ENCODE assay signal across 12 cellular contexts in genomic region chr16:31134625-31135534, GRCh38. TPM values are rescaled to one million over a fixed set of nuclear protein-coding genes. Genes with fewer than 3 reads are reported as not detected.
DNase-seq lines count a peak whose midpoint lies in the region; ATAC-seq, FAIRE-seq and TF ChIP-seq lines count a peak whose summit lies in the region.
"Had no signal": no experiment of that assay in that cellular context is flagged by ENCODE, and none has a peak within 500 bp of the region (broad histone marks: within the 10 kb centered on the region; RNA-seq: fewer than 3 reads in every experiment).

No MANE protein-coding gene starts in this region.

- peak overlapping the region; percentile 77 for H3K4me2 ChIP-seq in HepG2 (ENCODE audit: low read depth, low read length)

- peaks cover 48% of the 10 kb centered on the region for H3K4me1 ChIP-seq in HepG2 (ENCODE audit: insufficient read depth, low read length)
- H3K4me1 ChIP-seq in effector memory CD4-positive, alpha-beta T cell (ENCODE audit: control insufficient read depth, insufficient read depth, low read length, poor library complexity, severe bottlenecking) = no peaks in the 10 kb centered on the region
- H3K4me1 ChIP-seq: SJCRH30 had no signal

- peak; percentile 63 for DNase-seq in WERI-Rb-1
- no peak for DNase-seq in HepG2 (ENCODE audit: low spot score)
- no peak for DNase-seq in effector memory CD4-positive, alpha-beta T cell
- DNase-seq in epidermal melanocyte (ENCODE audit: insufficient read length, low spot score) = no peak
- DNase-seq: activated T-cell treated with anti-CD3 and anti-CD28 coated beads, Interleukin-2, amount 50 U/mL, for 24 hours; effector CD4-positive, alpha-beta T cell; posterior cingulate gyrus had no signal

- no peaks in the 10 kb centered on the region for H3K9me3 ChIP-seq in WERI-Rb-1 (ENCODE audit: severe bottlenecking)
- H3K9me3 ChIP-seq in HepG2 (ENCODE audit: low read length) = no peaks in the 10 kb centered on the region
- no peaks in the 10 kb centered on the region for H3K9me3 ChIP-seq in effector memory CD4-positive, alpha-beta T cell (ENCODE audit: control insufficient read depth, low read length)
- H3K9me3 ChIP-seq: SJCRH30 had no signal

- 31% methylated on average over 13 of the region's 18 CpGs for WGBS in HepG2 (ENCODE audit: low lambda C conversion rate)

- H3K4me3 ChIP-seq in WERI-Rb-1 (ENCODE audit: low read depth, low read length) (peak overlapping the region; percentile 55), HepG2 (replicated peaks in 1 of 3; ENCODE audit: insufficient read depth in 1 of 3, low read depth in 2 of 3, low read length in 3 of 3) (peak overlapping the region; percentile 35 to 69 (median 40))
- H3K4me3 ChIP-seq in effector memory CD4-positive, alpha-beta T cell (ENCODE audit: insufficient read depth, low read depth, low read length, poor library complexity, severe bottlenecking) = no peak overlapping the region
- H3K4me3 ChIP-seq: SJCRH30 had no signal

- TSS peak; percentile 43 for BruUV-seq in HepG2 (replicated peaks; lab: Mats Ljungman, UMichigan)

- no peak overlapping the region for H2AFZ ChIP-seq in HepG2 (ENCODE audit: low read length)

- no peaks in the 10 kb centered on the region for H4K20me1 ChIP-seq in HepG2 (ENCODE audit: insufficient read depth, low read length)

- TF ChIP-seq EP300 in Ishikawa (IDR thresholded peaks at IDR 0.05; ENCODE audit: borderline replicate concordance) (0 out of 2 replicates have a peak, but pooled peaks have one; percentile 25), HepG2 (IDR thresholded peaks at IDR 0.05; ENCODE audit: low read depth in 2 of 2, low read length in 2 of 2) (no peak), HepG2 (CRISPR knock-in tag; IDR thresholded peaks at IDR 0.05; ENCODE audit: borderline replicate concordance) (no peak)

- POLR2A ChIA-PET in HepG2 (lab: Yijun Ruan, JAX) = interaction anchor here (1.0 to 11.4 kb wide), 7 partner anchors 14 to 378 kb away, joined by 3 to 275 read pairs (median 3); partner anchors contain the start of genes HSD3B7, KAT8 and ZNF668

- TF ChIP-seq CTCF in 22Rv1 (IDR thresholded peaks at IDR 0.05) (no peak), WERI-Rb-1 (IDR thresholded peaks at IDR 0.05; ENCODE audit: low read depth, low read length) (no peak), HepG2 (CRISPR knock-in tag; IDR thresholded peaks at IDR 0.05) (no peak)

- H3K36me3 ChIP-seq in WERI-Rb-1 (peaks cover 26% of the 10 kb centered on the region), HepG2 (replicated peaks in 1 of 2; ENCODE audit: control insufficient read depth in 1 of 2, insufficient read depth in 2 of 2, low read length in 2 of 2) (peaks cover 4 to 6% of the 10 kb centered on the region in 2 experiments; a peak in 4 of 5 replicates)
- peaks cover 25% of the 10 kb centered on the region for H3K36me3 ChIP-seq in effector memory CD4-positive, alpha-beta T cell (ENCODE audit: control insufficient read depth, insufficient read depth, low read length)
- H3K36me3 ChIP-seq: SJCRH30 had no signal

- H3K27me3 ChIP-seq in WERI-Rb-1 (ENCODE audit: insufficient read depth, low read depth, severe bottlenecking) = no peaks in the 10 kb centered on the region
- peaks cover 2 to 3% of the 10 kb centered on the region in 2 experiments; a peak in 2 of 5 replicates for H3K27me3 ChIP-seq in HepG2 (ENCODE audit: control insufficient read depth in 1 of 2, insufficient read depth in 2 of 2, low read length in 2 of 2)
- H3K27me3 ChIP-seq in effector memory CD4-positive, alpha-beta T cell (replicated peaks; ENCODE audit: control insufficient read depth, insufficient read depth, low read length, poor library complexity, severe bottlenecking) = no peaks in the 10 kb centered on the region
- H3K27me3 ChIP-seq: SJCRH30 had no signal

- TF ChIP-seq RAD21 in Ishikawa (IDR thresholded peaks at IDR 0.05; ENCODE audit: low read depth) (no peak), HepG2 (CRISPR knock-in tag; IDR thresholded peaks at IDR 0.05) (no peak)

- peak overlapping the region; percentile 42 for H3K27ac ChIP-seq in 22Rv1
- peak overlapping the region; percentile 56 for H3K27ac ChIP-seq in WERI-Rb-1
- H3K27ac ChIP-seq in HepG2 (ENCODE audit: extremely low read length, insufficient read depth, low read length) = no peak overlapping the region
- no peak overlapping the region for H3K27ac ChIP-seq in effector memory CD4-positive, alpha-beta T cell (ENCODE audit: insufficient read depth, low read length, poor library complexity, severe bottlenecking)
- H3K27ac ChIP-seq: SJCRH30 had no signal

- in situ Hi-C loops in HepG2 (cut with HindIII; ENCODE audit: extremely low pct_ligation_motif_present, low pct_unique_long_range_greater_than_20kb) = no loop called here

- ATAC-seq in HepG2 (peak; percentile 37), HG02759 (IDR thresholded peaks at IDR 0.05; ENCODE audit: unreplicated experiment) (no peak), HG03457 (IDR thresholded peaks at IDR 0.05; ENCODE audit: unreplicated experiment) (no peak)

- TF ChIP-seq POLR2A in HepG2 (IDR thresholded peaks at IDR 0.05; ENCODE audit: insufficient read depth in 1 of 2, low read depth in 2 of 2, low read length in 2 of 2) = no peak

- FAIRE-seq in HepG2 (lab: Jason Lieb, UNC) = peak; percentile 60

- intact Hi-C loops in HepG2 (cut with micrococcal nuclease; ENCODE audit: unreplicated experiment) = no loop called here

- peak overlapping the region; percentile 25 for H3K9ac ChIP-seq in HepG2 (ENCODE audit: insufficient read depth, low read depth, low read length)

- H3K79me2 ChIP-seq in HepG2 (ENCODE audit: insufficient read depth, low read length) = no peaks in the 10 kb centered on the region

- CTCF ChIA-PET in HepG2 (lab: Yijun Ruan, JAX; ENCODE audit: low intra/inter-chr PET ratio, low total read pairs) = no interaction called here

RNA-seq across cellular contexts. Expression of gene PRSS8, which starts 0.6 kb away (rescaled TPM):
- total RNA-seq in HepG2 (2016; rRNA removed; fragmentation: Illumina TruSeq; extraction: Trizol) = 1.2 and 2.6 TPM in 2 replicates
- total RNA-seq in HepG2 (2016; cell fraction: cytosol; rRNA removed; fragmentation: Illumina TruSeq; extraction: Trizol; ENCODE audit: low read depth) = 0.18 and 0.20 TPM in 2 replicates
- 1.4 and 2.9 TPM in 2 replicates for total RNA-seq in HepG2 (2016; cell fraction: insoluble cytoplasmic fraction; rRNA removed; fragmentation: Illumina TruSeq; extraction: Trizol)
- 0.65 and 0.99 TPM in 2 replicates for total RNA-seq in HepG2 (2016; cell fraction: membrane; rRNA removed; fragmentation: Illumina TruSeq; extraction: Trizol)
- total RNA-seq in HepG2 (2016; cell fraction: nucleus; rRNA removed; fragmentation: Illumina TruSeq; extraction: Trizol) = 3.0 and 3.8 TPM in 2 replicates
- polyA plus RNA-seq in HepG2 (2011; rRNA removed) = 7.2 and 20.0 TPM in 2 replicates
- polyA plus RNA-seq in HepG2 (2011; cell fraction: cytosol; rRNA removed) = 11.2 and 11.7 TPM in 2 replicates
- polyA plus RNA-seq in HepG2 (2011; cell fraction: nucleus; rRNA removed) = 8.1 and 15.7 TPM in 2 replicates
- polyA plus RNA-seq in HepG2 (2012) = 12.5 and 34.4 TPM in 2 replicates
- 0.41 and 0.50 TPM in 2 replicates for polyA plus RNA-seq in HepG2 (2016; cell fraction: cytosol; fragmentation: Illumina TruSeq; extraction: Trizol; ENCODE audit: low read depth)
- polyA plus RNA-seq in HepG2 (2016; cell fraction: insoluble cytoplasmic fraction; fragmentation: Illumina TruSeq; extraction: Trizol; ENCODE audit: low read depth) = 1.6 and 1.8 TPM in 2 replicates
- polyA plus RNA-seq in HepG2 (2016; cell fraction: membrane; fragmentation: Illumina TruSeq; extraction: Trizol; ENCODE audit: low read depth) = 0.51 and 0.63 TPM in 2 replicates
- 6.6 and 8.0 TPM in 2 replicates for polyA plus RNA-seq in HepG2 (2016; cell fraction: nucleus; fragmentation: Illumina TruSeq; extraction: Trizol; ENCODE audit: insufficient read depth, low read depth)
- 0.58 and 12.5 TPM in 2 replicates for polyA minus RNA-seq in HepG2 (2011; rRNA and poly(A)+ RNA removed; ENCODE audit: low replicate concordance)
- polyA minus RNA-seq in HepG2 (2011; cell fraction: cytosol; rRNA and poly(A)+ RNA removed) = 5.5 and 9.5 TPM in 2 replicates
- 0.77 and 2.7 TPM in 2 replicates for polyA minus RNA-seq in HepG2 (2011; cell fraction: nucleus; rRNA and poly(A)+ RNA removed)
- total RNA-seq: SJCRH30 had no signal

RNA-seq across cellular contexts. Expression of gene PRSS36, which starts 15.0 kb away (rescaled TPM):
- total RNA-seq in HepG2 (2016; rRNA removed; fragmentation: Illumina TruSeq; extraction: Trizol) = 1.1 and 1.5 TPM in 2 replicates
- 2.5 and 3.6 TPM in 2 replicates for total RNA-seq in HepG2 (2016; cell fraction: cytosol; rRNA removed; fragmentation: Illumina TruSeq; extraction: Trizol; ENCODE audit: low read depth)
- 0.79 and 2.2 TPM in 2 replicates for total RNA-seq in HepG2 (2016; cell fraction: insoluble cytoplasmic fraction; rRNA removed; fragmentation: Illumina TruSeq; extraction: Trizol)
- total RNA-seq in HepG2 (2016; cell fraction: membrane; rRNA removed; fragmentation: Illumina TruSeq; extraction: Trizol) = 3.2 and 4.8 TPM in 2 replicates
- total RNA-seq in HepG2 (2016; cell fraction: nucleus; rRNA removed; fragmentation: Illumina TruSeq; extraction: Trizol) = 1.1 and 1.8 TPM in 2 replicates
- 2.1 and 2.7 TPM in 2 replicates for polyA plus RNA-seq in HepG2 (2011; rRNA removed)
- 0.95 and 2.1 TPM in 2 replicates for polyA plus RNA-seq in HepG2 (2011; cell fraction: cytosol; rRNA removed)
- 1.9 and 2.8 TPM in 2 replicates for polyA plus RNA-seq in HepG2 (2011; cell fraction: nucleus; rRNA removed)
- polyA plus RNA-seq in HepG2 (2012) = 0.71 and 1.5 TPM in 2 replicates
- 2.1 and 2.2 TPM in 2 replicates for polyA plus RNA-seq in HepG2 (2016; cell fraction: cytosol; fragmentation: Illumina TruSeq; extraction: Trizol; ENCODE audit: low read depth)
- polyA plus RNA-seq in HepG2 (2016; cell fraction: insoluble cytoplasmic fraction; fragmentation: Illumina TruSeq; extraction: Trizol; ENCODE audit: low read depth) = 2.1 and 2.5 TPM in 2 replicates
- 0.93 and 4.0 TPM in 2 replicates for polyA plus RNA-seq in HepG2 (2016; cell fraction: membrane; fragmentation: Illumina TruSeq; extraction: Trizol; ENCODE audit: low read depth)
- polyA plus RNA-seq in HepG2 (2016; cell fraction: nucleus; fragmentation: Illumina TruSeq; extraction: Trizol; ENCODE audit: insufficient read depth, low read depth) = 1.3 and 3.1 TPM in 2 replicates
- 0.76 and 9.9 TPM in 2 replicates for polyA minus RNA-seq in HepG2 (2011; rRNA and poly(A)+ RNA removed; ENCODE audit: low replicate concordance)
- 0.20 and 0.44 TPM in 2 replicates for polyA minus RNA-seq in HepG2 (2011; cell fraction: cytosol; rRNA and poly(A)+ RNA removed)
- polyA minus RNA-seq in HepG2 (2011; cell fraction: nucleus; rRNA and poly(A)+ RNA removed) = 1.3 TPM in 1 of 2 replicates, not detected in the other

RNA-seq across cellular contexts. Expression of gene KAT8, which starts 17.4 kb away (rescaled TPM):
- total RNA-seq in HepG2 (2016; rRNA removed; fragmentation: Illumina TruSeq; extraction: Trizol) = 69.5 and 79.0 TPM in 2 replicates
- total RNA-seq in HepG2 (2016; cell fraction: cytosol; rRNA removed; fragmentation: Illumina TruSeq; extraction: Trizol; ENCODE audit: low read depth) = 35.7 and 36.8 TPM in 2 replicates
- 66.0 and 82.2 TPM in 2 replicates for total RNA-seq in HepG2 (2016; cell fraction: insoluble cytoplasmic fraction; rRNA removed; fragmentation: Illumina TruSeq; extraction: Trizol)
- total RNA-seq in HepG2 (2016; cell fraction: membrane; rRNA removed; fragmentation: Illumina TruSeq; extraction: Trizol) = 28.5 and 33.0 TPM in 2 replicates
- 42.9 and 51.1 TPM in 2 replicates for total RNA-seq in HepG2 (2016; cell fraction: nucleus; rRNA removed; fragmentation: Illumina TruSeq; extraction: Trizol)
- polyA plus RNA-seq in HepG2 (2011; rRNA removed) = 84.2 and 85.3 TPM in 2 replicates
- polyA plus RNA-seq in HepG2 (2011; cell fraction: cytosol; rRNA removed) = 59.8 and 72.8 TPM in 2 replicates
- 112 and 113 TPM in 2 replicates for polyA plus RNA-seq in HepG2 (2011; cell fraction: nucleus; rRNA removed)
- polyA plus RNA-seq in HepG2 (2012) = 49.1 and 52.0 TPM in 2 replicates
- 5.9 and 6.1 TPM in 2 replicates for polyA plus RNA-seq in HepG2 (2016; cell fraction: cytosol; fragmentation: Illumina TruSeq; extraction: Trizol; ENCODE audit: low read depth)
- polyA plus RNA-seq in HepG2 (2016; cell fraction: insoluble cytoplasmic fraction; fragmentation: Illumina TruSeq; extraction: Trizol; ENCODE audit: low read depth) = 58.7 and 63.1 TPM in 2 replicates
- polyA plus RNA-seq in HepG2 (2016; cell fraction: membrane; fragmentation: Illumina TruSeq; extraction: Trizol; ENCODE audit: low read depth) = 13.2 and 14.8 TPM in 2 replicates
- 86.8 and 87.6 TPM in 2 replicates for polyA plus RNA-seq in HepG2 (2016; cell fraction: nucleus; fragmentation: Illumina TruSeq; extraction: Trizol; ENCODE audit: insufficient read depth, low read depth)
- polyA minus RNA-seq in HepG2 (2011; rRNA and poly(A)+ RNA removed; ENCODE audit: low replicate concordance) = 37.8 and 50.2 TPM in 2 replicates
- 25.3 and 26.2 TPM in 2 replicates for polyA minus RNA-seq in HepG2 (2011; cell fraction: cytosol; rRNA and poly(A)+ RNA removed)
- 37.3 and 44.0 TPM in 2 replicates for polyA minus RNA-seq in HepG2 (2011; cell fraction: nucleus; rRNA and poly(A)+ RNA removed)

RNA-seq across cellular contexts. Expression of gene BCKDK, which starts 26.7 kb away (rescaled TPM):
- 24.9 and 25.2 TPM in 2 replicates for total RNA-seq in HepG2 (2016; rRNA removed; fragmentation: Illumina TruSeq; extraction: Trizol)
- 25.2 and 38.0 TPM in 2 replicates for total RNA-seq in HepG2 (2016; cell fraction: cytosol; rRNA removed; fragmentation: Illumina TruSeq; extraction: Trizol; ENCODE audit: low read depth)
- total RNA-seq in HepG2 (2016; cell fraction: insoluble cytoplasmic fraction; rRNA removed; fragmentation: Illumina TruSeq; extraction: Trizol) = 21.6 and 21.9 TPM in 2 replicates
- 42.8 and 61.6 TPM in 2 replicates for total RNA-seq in HepG2 (2016; cell fraction: membrane; rRNA removed; fragmentation: Illumina TruSeq; extraction: Trizol)
- 12.9 and 14.9 TPM in 2 replicates for total RNA-seq in HepG2 (2016; cell fraction: nucleus; rRNA removed; fragmentation: Illumina TruSeq; extraction: Trizol)
- polyA plus RNA-seq in HepG2 (2011; rRNA removed) = 42.6 and 54.2 TPM in 2 replicates
- polyA plus RNA-seq in HepG2 (2011; cell fraction: cytosol; rRNA removed) = 29.2 and 38.9 TPM in 2 replicates
- polyA plus RNA-seq in HepG2 (2011; cell fraction: nucleus; rRNA removed) = 119 and 127 TPM in 2 replicates
- polyA plus RNA-seq in HepG2 (2012) = 36.4 and 39.6 TPM in 2 replicates
- 61.2 and 88.9 TPM in 2 replicates for polyA plus RNA-seq in HepG2 (2016; cell fraction: cytosol; fragmentation: Illumina TruSeq; extraction: Trizol; ENCODE audit: low read depth)
- 38.3 and 44.6 TPM in 2 replicates for polyA plus RNA-seq in HepG2 (2016; cell fraction: insoluble cytoplasmic fraction; fragmentation: Illumina TruSeq; extraction: Trizol; ENCODE audit: low read depth)
- polyA plus RNA-seq in HepG2 (2016; cell fraction: membrane; fragmentation: Illumina TruSeq; extraction: Trizol; ENCODE audit: low read depth) = 82.3 and 100 TPM in 2 replicates
- polyA plus RNA-seq in HepG2 (2016; cell fraction: nucleus; fragmentation: Illumina TruSeq; extraction: Trizol; ENCODE audit: insufficient read depth, low read depth) = 34.1 and 38.8 TPM in 2 replicates
- 34.7 and 50.5 TPM in 2 replicates for polyA minus RNA-seq in HepG2 (2011; rRNA and poly(A)+ RNA removed; ENCODE audit: low replicate concordance)
- polyA minus RNA-seq in HepG2 (2011; cell fraction: cytosol; rRNA and poly(A)+ RNA removed) = 23.9 and 34.2 TPM in 2 replicates
- 25.6 and 37.4 TPM in 2 replicates for polyA minus RNA-seq in HepG2 (2011; cell fraction: nucleus; rRNA and poly(A)+ RNA removed)

RNA-seq across cellular contexts. Expression of gene VKORC1, which starts 40.3 kb away (rescaled TPM):
- 92.1 and 141 TPM in 2 replicates for total RNA-seq in HepG2 (2016; rRNA removed; fragmentation: Illumina TruSeq; extraction: Trizol)
- total RNA-seq in HepG2 (2016; cell fraction: cytosol; rRNA removed; fragmentation: Illumina TruSeq; extraction: Trizol; ENCODE audit: low read depth) = 108 and 123 TPM in 2 replicates
- total RNA-seq in HepG2 (2016; cell fraction: insoluble cytoplasmic fraction; rRNA removed; fragmentation: Illumina TruSeq; extraction: Trizol) = 100 and 140 TPM in 2 replicates
- 83.8 and 103 TPM in 2 replicates for total RNA-seq in HepG2 (2016; cell fraction: membrane; rRNA removed; fragmentation: Illumina TruSeq; extraction: Trizol)
- 94.6 and 113 TPM in 2 replicates for total RNA-seq in HepG2 (2016; cell fraction: nucleus; rRNA removed; fragmentation: Illumina TruSeq; extraction: Trizol)
- polyA plus RNA-seq in HepG2 (2011; rRNA removed) = 613 and 615 TPM in 2 replicates
- polyA plus RNA-seq in HepG2 (2011; cell fraction: cytosol; rRNA removed) = 980 and 1,226 TPM in 2 replicates
- polyA plus RNA-seq in HepG2 (2011; cell fraction: nucleus; rRNA removed) = 399 and 426 TPM in 2 replicates
- polyA plus RNA-seq in HepG2 (2012) = 226 and 325 TPM in 2 replicates
- 88.3 and 112 TPM in 2 replicates for polyA plus RNA-seq in HepG2 (2016; cell fraction: cytosol; fragmentation: Illumina TruSeq; extraction: Trizol; ENCODE audit: low read depth)
- 134 and 149 TPM in 2 replicates for polyA plus RNA-seq in HepG2 (2016; cell fraction: insoluble cytoplasmic fraction; fragmentation: Illumina TruSeq; extraction: Trizol; ENCODE audit: low read depth)
- polyA plus RNA-seq in HepG2 (2016; cell fraction: membrane; fragmentation: Illumina TruSeq; extraction: Trizol; ENCODE audit: low read depth) = 106 and 112 TPM in 2 replicates
- 220 and 229 TPM in 2 replicates for polyA plus RNA-seq in HepG2 (2016; cell fraction: nucleus; fragmentation: Illumina TruSeq; extraction: Trizol; ENCODE audit: insufficient read depth, low read depth)
- polyA minus RNA-seq in HepG2 (2011; rRNA and poly(A)+ RNA removed; ENCODE audit: low replicate concordance) = 450 and 1,230 TPM in 2 replicates
- polyA minus RNA-seq in HepG2 (2011; cell fraction: cytosol; rRNA and poly(A)+ RNA removed) = 139 and 156 TPM in 2 replicates
- 91.0 and 99.1 TPM in 2 replicates for polyA minus RNA-seq in HepG2 (2011; cell fraction: nucleus; rRNA and poly(A)+ RNA removed)

Comparison
In these comparisons a context has a peak if more than half of its experiments do, and no peak if none do; other contexts are left out.
1. H3K27ac ChIP-seq: peak in 22Rv1 (single experiment) and WERI-Rb-1 (single experiment); none in HepG2 (single experiment) and effector memory CD4-positive, alpha-beta T cell (single experiment).